Comparison of ENCODE assay signal across 1 cellular context in the genomic region with DNA sequence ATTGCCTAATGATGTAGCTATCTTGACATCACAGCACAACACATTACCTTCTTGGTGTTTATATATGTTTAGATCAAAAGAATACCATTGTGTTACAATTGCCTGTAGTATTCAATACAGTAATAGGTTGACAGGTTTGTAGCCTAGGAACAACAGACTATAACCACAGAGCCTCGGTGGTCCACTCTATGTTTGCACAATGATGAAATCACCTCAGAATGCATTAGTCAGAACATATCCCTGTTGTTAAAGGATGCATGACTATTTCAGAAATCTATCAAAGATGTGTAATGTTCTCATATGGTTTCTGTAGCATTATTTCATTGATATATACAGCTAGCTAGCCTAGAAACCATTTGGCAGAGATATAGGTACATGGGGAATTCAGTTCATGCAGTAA.
A peak's percentile ranks its signal among the peaks of the same experiment; 100 is the strongest.
TF ChIP-seq lines count a peak whose summit lies in the region.

No MANE protein-coding gene starts in this region.

TF ChIP-seq in HEK293, 187 proteins besides CTCF, POLR2A, EP300 and RAD21 (continued from another document):
- no peak for TF ChIP-seq ZNF558 (tag by site-specific recombination; IDR thresholded peaks at IDR 0.05)
- no peak for TF ChIP-seq ZNF350 (tag by site-specific recombination; IDR thresholded peaks at IDR 0.05)
- TF ChIP-seq ZNF184 (tag by site-specific recombination; IDR thresholded peaks at IDR 0.05): peak; percentile 63
- no peak for TF ChIP-seq ZNF549 (tag by site-specific recombination; IDR thresholded peaks at IDR 0.05)
- TF ChIP-seq, protein P1, sequence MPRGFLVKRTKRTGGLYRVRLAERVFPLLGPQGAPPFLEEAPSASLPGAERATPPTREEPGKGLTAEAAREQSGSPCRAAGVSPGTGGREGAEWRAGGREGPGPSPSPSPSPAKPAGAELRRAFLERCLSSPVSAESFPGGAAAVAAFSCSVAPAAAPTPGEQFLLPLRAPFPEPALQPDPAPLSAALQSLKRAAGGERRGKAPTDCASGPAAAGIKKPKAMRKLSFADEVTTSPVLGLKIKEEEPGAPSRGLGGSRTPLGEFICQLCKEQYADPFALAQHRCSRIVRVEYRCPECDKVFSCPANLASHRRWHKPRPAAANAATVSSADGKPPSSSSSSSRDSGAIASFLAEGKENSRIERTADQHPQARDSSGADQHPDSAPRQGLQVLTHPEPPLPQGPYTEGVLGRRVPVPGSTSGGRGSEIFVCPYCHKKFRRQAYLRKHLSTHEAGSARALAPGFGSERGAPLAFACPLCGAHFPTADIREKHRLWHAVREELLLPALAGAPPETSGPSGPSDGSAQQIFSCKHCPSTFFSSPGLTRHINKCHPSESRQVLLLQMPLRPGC (tag by site-specific recombination; IDR thresholded peaks at IDR 0.05): peak; percentile 26; the same call in 1 of the 2 replicates
- no peak for TF ChIP-seq WT1 (tag by site-specific recombination; IDR thresholded peaks at IDR 0.05)
- TF ChIP-seq ZNF629 (tag by site-specific recombination; IDR thresholded peaks at IDR 0.05): peak; percentile 47
- TF ChIP-seq, protein P2, sequence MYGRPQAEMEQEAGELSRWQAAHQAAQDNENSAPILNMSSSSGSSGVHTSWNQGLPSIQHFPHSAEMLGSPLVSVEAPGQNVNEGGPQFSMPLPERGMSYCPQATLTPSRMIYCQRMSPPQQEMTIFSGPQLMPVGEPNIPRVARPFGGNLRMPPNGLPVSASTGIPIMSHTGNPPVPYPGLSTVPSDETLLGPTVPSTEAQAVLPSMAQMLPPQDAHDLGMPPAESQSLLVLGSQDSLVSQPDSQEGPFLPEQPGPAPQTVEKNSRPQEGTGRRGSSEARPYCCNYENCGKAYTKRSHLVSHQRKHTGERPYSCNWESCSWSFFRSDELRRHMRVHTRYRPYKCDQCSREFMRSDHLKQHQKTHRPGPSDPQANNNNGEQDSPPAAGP (tag by site-specific recombination; IDR thresholded peaks at IDR 0.05): no peak
